Comparison of ENCODE assay signal across 35 cellular contexts in genomic region chr14:71203306-71203705, GRCh38.
DNase-seq lines count a peak whose midpoint lies in the region; ATAC-seq and TF ChIP-seq lines count a peak whose summit lies in the region.
"Had no signal": no experiment of that assay in that cellular context is flagged by ENCODE, and none has a peak within 500 bp of the region (broad histone marks: within the 10 kb centered on the region; RNA-seq: fewer than 3 reads in every experiment).

No MANE protein-coding gene starts in this region.

- no peaks in the 10 kb centered on the region for H3K4me1 Mint-ChIP-seq in activated naive CD4-positive, alpha-beta T cell treated with anti-CD3 and anti-CD28 coated beads for 36 hours (ENCODE audit: low read depth)
- H3K4me1 Mint-ChIP-seq: activated naive CD4-positive, alpha-beta T cell treated with anti-CD3 and anti-CD28 coated beads, Interleukin-2, amount 50 U/mL, for 24 hours; CD14-positive monocyte had no signal

- no peak overlapping the region for H3K4ac ChIP-seq in mesenchymal stem cell (ENCODE audit: low read depth in 1 of 2, low read length in 2 of 2)

- H3K36me3 ChIP-seq in heart right ventricle (no peaks in the 10 kb centered on the region), mesenchymal stem cell (ENCODE audit: control insufficient read depth in 1 of 2, insufficient read depth in 2 of 2, low read depth in 1 of 2, low read length in 2 of 2) (no peaks in the 10 kb centered on the region)
- H3K36me3 ChIP-seq: ascending aorta, cardiac muscle cell, heart left ventricle, upper lobe of right lung had no signal

- H3K79me1 ChIP-seq in mesenchymal stem cell (replicated peaks; ENCODE audit: low read length, poor library complexity, severe bottlenecking): no peaks in the 10 kb centered on the region

- H2BK15ac ChIP-seq in mesenchymal stem cell (ENCODE audit: low read depth, poor library complexity, severe bottlenecking): no peak overlapping the region

- H3K4me3 ChIP-seq in heart right ventricle: no peak overlapping the region
- no peak overlapping the region for H3K4me3 ChIP-seq in mesenchymal stem cell (ENCODE audit: insufficient read depth in 1 of 2, low read depth in 1 of 2, low read length in 2 of 2)
- H3K4me3 ChIP-seq: ascending aorta, cardiac muscle cell, heart left ventricle, skin epidermis, upper lobe of right lung had no signal

- WGBS in heart right ventricle, 2 donors: 84 to 85% methylated on average over 6 of the region's 6 CpGs
- 84% methylated on average over 6 of the region's 6 CpGs for WGBS in mesenchymal stem cell

- no peak overlapping the region for H2BK120ac ChIP-seq in mesenchymal stem cell (ENCODE audit: low read depth, low read length)

- no peak overlapping the region for H3K23ac ChIP-seq in mesenchymal stem cell (ENCODE audit: low read length in 2 of 2)

- H3K27me3 ChIP-seq in heart right ventricle (peaks cover 0 to 3% (median 0%) of the 10 kb centered on the region in 7 donors), mesenchymal stem cell (ENCODE audit: control insufficient read depth in 1 of 2, insufficient read depth in 1 of 2, low read length in 2 of 2) (peaks cover 0 to 13% of the 10 kb centered on the region in 2 experiments)
- H3K27me3 ChIP-seq: ascending aorta, foreskin keratinocyte, heart left ventricle, upper lobe of right lung had no signal

- H3K4me1 ChIP-seq in heart right ventricle: peaks cover 0 to 15% (median 0%) of the 10 kb centered on the region in 9 donors
- no peaks in the 10 kb centered on the region for H3K4me1 ChIP-seq in mesenchymal stem cell (ENCODE audit: control insufficient read depth, insufficient read depth, low read depth, low read length)
- H3K4me1 ChIP-seq: foreskin keratinocyte, upper lobe of right lung had no signal

- H3K18ac ChIP-seq in mesenchymal stem cell (ENCODE audit: low read depth in 1 of 2, low read length in 2 of 2): no peak overlapping the region

- no peak overlapping the region for H3K27ac ChIP-seq in heart right ventricle
- H3K27ac ChIP-seq in mesenchymal stem cell (ENCODE audit: low read length, poor library complexity, severe bottlenecking): no peak overlapping the region
- H3K27ac ChIP-seq: ascending aorta, cardiac muscle cell, foreskin keratinocyte, heart left ventricle, KMS-11, skin epidermis, upper lobe of right lung had no signal

- H2AFZ ChIP-seq in mesenchymal stem cell (ENCODE audit: low read depth, low read length): no peak overlapping the region

- H3K27me3 Mint-ChIP-seq in activated naive CD4-positive, alpha-beta T cell treated with anti-CD3 and anti-CD28 coated beads for 36 hours (ENCODE audit: low read depth): peaks cover 4% of the 10 kb centered on the region
- H3K27me3 Mint-ChIP-seq: activated naive CD4-positive, alpha-beta T cell treated with anti-CD3 and anti-CD28 coated beads, Interleukin-2, amount 50 U/mL, for 24 hours had no signal

- intact Hi-C loops in cardiac septum (cut with DNase I) (no loop called here), heart right ventricle (cut with DNase I) (no loop called here)
- intact Hi-C loops in activated naive CD4-positive, alpha-beta T cell treated with anti-CD3 and anti-CD28 coated beads for 36 hours (cut with micrococcal nuclease): no loop called here

- no peak overlapping the region for H4K91ac ChIP-seq in mesenchymal stem cell (ENCODE audit: low read length)

- no peaks in the 10 kb centered on the region for H3K36me3 Mint-ChIP-seq in activated naive CD4-positive, alpha-beta T cell treated with anti-CD3 and anti-CD28 coated beads for 36 hours (ENCODE audit: low read depth)
- H3K36me3 Mint-ChIP-seq: activated naive CD4-positive, alpha-beta T cell treated with anti-CD3 and anti-CD28 coated beads, Interleukin-2, amount 50 U/mL, for 24 hours; CD14-positive monocyte; naive thymus-derived CD8-positive, alpha-beta T cell had no signal

- no peak overlapping the region for H3K9ac ChIP-seq in mesenchymal stem cell (ENCODE audit: low read length)
- H3K9ac ChIP-seq: KMS-11 had no signal

- CTCF ChIA-PET in activated naive CD4-positive, alpha-beta T cell treated with anti-CD3 and anti-CD28 coated beads for 36 hours (lab: Charles Lee): no interaction called here

- ATAC-seq in heart right ventricle: no peak
- ATAC-seq in HG03045 (IDR thresholded peaks at IDR 0.05; ENCODE audit: unreplicated experiment): no peak
- ATAC-seq: activated CD4-positive, alpha-beta T cell treated with anti-CD3 and anti-CD28 coated beads for 36 hours; activated CD8-positive, alpha-beta T cell treated with anti-CD3 and anti-CD28 coated beads, Interleukin-2, amount 10 ng/mL, durations not matched to agents 7 days and 5 days; foreskin keratinocyte; heart left ventricle; naive thymus-derived CD8-positive, alpha-beta T cell; Panc1; upper lobe of right lung had no signal

- H3K9me3 ChIP-seq in heart right ventricle (no peaks in the 10 kb centered on the region), mesenchymal stem cell (ENCODE audit: control insufficient read depth, low read length) (peaks cover 3% of the 10 kb centered on the region)
- H3K9me3 ChIP-seq: ascending aorta, heart left ventricle, upper lobe of right lung had no signal

- H2BK12ac ChIP-seq in mesenchymal stem cell (ENCODE audit: low read length in 2 of 2): no peak overlapping the region

- TF ChIP-seq CTCF in heart right ventricle (IDR thresholded peaks at IDR 0.05): no peak
- no peak for TF ChIP-seq CTCF in GM10266 (IDR thresholded peaks at IDR 0.05; ENCODE audit: control insufficient read depth, insufficient read depth, low read depth, missing control alignments)

- H3K27ac Mint-ChIP-seq in activated naive CD4-positive, alpha-beta T cell treated with anti-CD3 and anti-CD28 coated beads for 36 hours: no peak overlapping the region
- H3K27ac Mint-ChIP-seq: activated CD4-positive, alpha-beta T cell treated with anti-CD3 and anti-CD28 coated beads for 36 hours; activated CD8-positive, alpha-beta T cell treated with anti-CD3 and anti-CD28 coated beads, Interleukin-2, amount 10 ng/mL, durations not matched to agents 7 days and 5 days; activated naive CD4-positive, alpha-beta T cell treated with anti-CD3 and anti-CD28 coated beads, Interleukin-2, amount 50 U/mL, for 24 hours; activated T-helper 2 cell treated with anti-CD3 and anti-CD28 coated beads, Interferon-gamma antibody, Interleukin-2, Interleukin-4, amounts not matched to agents 10 μg/mL and 5 μg/mL and 100 μg/mL, durations not matched to agents 14 hours and 24 hours and 36 hours; CD14-positive monocyte; naive thymus-derived CD8-positive, alpha-beta T cell; T-helper 2 cell treated with Interferon-gamma antibody and Interleukin-4, amounts not matched to agents 5 μg/mL and 100 μg/mL, for 36 hours had no signal

- H2AK5ac ChIP-seq in mesenchymal stem cell (ENCODE audit: low read length, severe bottlenecking): no peak overlapping the region

- DNase-seq in cardiac septum (ENCODE audit: low spot score): peak; percentile 3
- DNase-seq in heart right ventricle: no peak
- peak; percentile 80 for DNase-seq in amniotic epithelial cell (ENCODE audit: low read depth)
- DNase-seq in mesenchymal stem cell: peak; percentile 13
- no peak for DNase-seq in hypothalamus (lab: John Stamatoyannopoulos, UW)
- no peak for DNase-seq in GM10266 (ENCODE audit: extremely low spot score)
- no peak for DNase-seq in activated naive CD4-positive, alpha-beta T cell treated with anti-CD3 and anti-CD28 coated beads for 36 hours
- DNase-seq: 8988T; activated CD4-positive, alpha-beta T cell treated with anti-CD3 and anti-CD28 coated beads for 36 hours; activated CD8-positive, alpha-beta T cell treated with anti-CD3 and anti-CD28 coated beads, Interleukin-2, amount 10 ng/mL, durations not matched to agents 7 days and 5 days; cortex of kidney; DND-41; foreskin keratinocyte; heart left ventricle; kidney; midbrain; naive thymus-derived CD8-positive, alpha-beta T cell; NCI-H1417 treated with DMSO at 0.1 percent for 48 hours; NCI-H2081; NCI-H2227 treated with DMSO at 0.1 percent for 48 hours; NCI-H69; retina; SHP77 treated with DMSO at 0.1 percent for 48 hours; stimulated activated naive CD4-positive, alpha-beta T cell; upper lobe of right lung had no signal

- H3K14ac ChIP-seq in mesenchymal stem cell (ENCODE audit: low read length in 2 of 2): no peak overlapping the region

- H3K9me3 Mint-ChIP-seq in activated naive CD4-positive, alpha-beta T cell treated with anti-CD3 and anti-CD28 coated beads for 36 hours: peaks cover 3% of the 10 kb centered on the region
- H3K9me3 Mint-ChIP-seq: activated naive CD4-positive, alpha-beta T cell treated with anti-CD3 and anti-CD28 coated beads, Interleukin-2, amount 50 U/mL, for 24 hours; T-helper 2 cell treated with Interferon-gamma antibody and Interleukin-4, amounts not matched to agents 5 μg/mL and 100 μg/mL, for 36 hours had no signal

- H4K8ac ChIP-seq in mesenchymal stem cell (ENCODE audit: low read length): no peak overlapping the region

- no peak overlapping the region for H3K4me2 ChIP-seq in mesenchymal stem cell (ENCODE audit: low read length, poor library complexity, severe bottlenecking)
- H3K4me2 ChIP-seq: KMS-11 had no signal

- H2BK5ac ChIP-seq in mesenchymal stem cell (ENCODE audit: low read depth, low read length, poor library complexity, severe bottlenecking): no peak overlapping the region

- no peak overlapping the region for H3K4me3 Mint-ChIP-seq in activated naive CD4-positive, alpha-beta T cell treated with anti-CD3 and anti-CD28 coated beads for 36 hours
- H3K4me3 Mint-ChIP-seq: activated CD4-positive, alpha-beta T cell treated with anti-CD3 and anti-CD28 coated beads for 36 hours; activated CD8-positive, alpha-beta T cell treated with anti-CD3 and anti-CD28 coated beads, Interleukin-2, amount 10 ng/mL, durations not matched to agents 7 days and 5 days; activated naive CD4-positive, alpha-beta T cell treated with anti-CD3 and anti-CD28 coated beads, Interleukin-2, amount 50 U/mL, for 24 hours; CD14-positive monocyte; naive thymus-derived CD8-positive, alpha-beta T cell; T-helper 2 cell treated with Interferon-gamma antibody and Interleukin-4, amounts not matched to agents 5 μg/mL and 100 μg/mL, for 36 hours had no signal

Comparison
In these comparisons a context has a peak if more than half of its experiments do, and no peak if none do; other contexts are left out.
1. DNase-seq: peak in cardiac septum (single experiment), amniotic epithelial cell (single experiment) and mesenchymal stem cell (single experiment); none in heart right ventricle (0 of 2), hypothalamus (0 of 51), GM10266 (single experiment) and activated naive CD4-positive, alpha-beta T cell treated with anti-CD3 and anti-CD28 coated beads for 36 hours (single experiment).